In genomic region chr2:95583545-95583944, GRCh38 we compare ENCODE assay signal across 1 cellular context. TPM values are rescaled to one million over a fixed set of nuclear protein-coding genes. Genes with fewer than 3 reads are reported as not detected.
"Had no signal": no experiment of that assay in that cellular context is flagged by ENCODE, and none has a peak within 500 bp of the region (broad histone marks: within the 10 kb centered on the region; RNA-seq: fewer than 3 reads in every experiment).

No MANE protein-coding gene starts in this region.

RNA-seq across cellular contexts. Expression of gene TRIM43, which starts 8.3 kb away (rescaled TPM):
- total RNA-seq: GM12878 had no signal
- polyA plus RNA-seq: GM12878 had no signal
